In genomic region chr6:153002613-153003293, GRCh38 we compare ENCODE assay signal across 1 cellular context.
TF ChIP-seq lines count a peak whose summit lies in the region.

TSS of gene MTRF1L (minus strand) at chr6:153002709. CDS start at chr6:153002685, 24 bp downstream.

TF ChIP-seq in HepG2, 621 proteins besides CTCF, POLR2A, EP300 and RAD21 (continued from another document and continues in another):
- TF ChIP-seq PRPF4 (IDR thresholded peaks at IDR 0.05; ENCODE audit: low read depth, low read length, poor library complexity, severe bottlenecking) (no peak), ZMAT3 (CRISPR knock-in tag; conservative IDR thresholded peaks at IDR 0.05) (peak; percentile 81), ZMYM2 (CRISPR knock-in tag; IDR thresholded peaks at IDR 0.05) (peak; percentile 48; the same call in 1 of the 2 replicates), CBFB (CRISPR knock-in tag; IDR thresholded peaks at IDR 0.05) (peak; percentile 22; the same call in 1 of the 2 replicates), ZNF563 (CRISPR knock-in tag; IDR thresholded peaks at IDR 0.05) (no peak), ZNF484 (CRISPR knock-in tag; IDR thresholded peaks at IDR 0.05; ENCODE audit: borderline replicate concordance, low read depth) (no peak), ZNF446 (CRISPR knock-in tag; IDR thresholded peaks at IDR 0.05) (no peak), CREB3 (CRISPR knock-in tag; IDR thresholded peaks at IDR 0.05) (no peak), FOXO4 (CRISPR knock-in tag; conservative IDR thresholded peaks at IDR 0.05) (no peak), CCAR2 (optimal IDR thresholded peaks at IDR 0.05; ENCODE audit: low read depth, low read length) (no peak), THAP9 (CRISPR knock-in tag; IDR thresholded peaks at IDR 0.05; ENCODE audit: borderline replicate concordance) (peak; percentile 79; the same call in 1 of the 2 replicates), THAP7 (CRISPR knock-in tag; IDR thresholded peaks at IDR 0.05) (no peak), TERF1 (CRISPR knock-in tag; IDR thresholded peaks at IDR 0.05) (no peak), ZNF143 (CRISPR knock-in tag; IDR thresholded peaks at IDR 0.05) (peak; percentile 20; the same call in 1 of the 2 replicates), BORCS8-MEF2B (CRISPR knock-in tag; IDR thresholded peaks at IDR 0.05) (0 out of 2 replicates have a peak, but pooled peaks have one; percentile 43), DZIP1 (CRISPR knock-in tag; IDR thresholded peaks at IDR 0.05) (no peak), ZNF597 (CRISPR knock-in tag; IDR thresholded peaks at IDR 0.05) (no peak), TRIM24 (CRISPR knock-in tag; IDR thresholded peaks at IDR 0.05) (no peak), MTF1 (CRISPR knock-in tag; IDR thresholded peaks at IDR 0.05) (no peak), RBM22 (optimal IDR thresholded peaks at IDR 0.05; ENCODE audit: low read length) (no peak), ZNF337 (CRISPR knock-in tag; IDR thresholded peaks at IDR 0.05; ENCODE audit: borderline replicate concordance, low read depth) (0 out of 2 replicates have a peak, but pooled peaks have one; percentile 42), ZNF768 (CRISPR knock-in tag; IDR thresholded peaks at IDR 0.05) (peak; percentile 75), KDM1A (CRISPR knock-in tag; IDR thresholded peaks at IDR 0.05) (no peak), HINFP (CRISPR knock-in tag; IDR thresholded peaks at IDR 0.05; ENCODE audit: low read depth) (peak; percentile 84), ZNF598 (CRISPR knock-in tag; IDR thresholded peaks at IDR 0.05; ENCODE audit: borderline replicate concordance) (no peak; the same call in 1 of the 2 replicates), ZNF281 (CRISPR knock-in tag; IDR thresholded peaks at IDR 0.05; ENCODE audit: borderline replicate concordance) (peak; percentile 50; the same call in 1 of the 2 replicates), PBX2 (CRISPR knock-in tag; IDR thresholded peaks at IDR 0.05) (no peak), ZNF234 (CRISPR knock-in tag; conservative IDR thresholded peaks at IDR 0.05) (no peak), ZNF230 (CRISPR knock-in tag; IDR thresholded peaks at IDR 0.05) (no peak), NR2F2 (IDR thresholded peaks at IDR 0.05; ENCODE audit: borderline replicate concordance, low read depth) (no peak), ZNF614 (CRISPR knock-in tag; IDR thresholded peaks at IDR 0.05; ENCODE audit: borderline replicate concordance) (peak; percentile 55; the same call in 1 of the 2 replicates), TFDP1 (CRISPR knock-in tag; IDR thresholded peaks at IDR 0.05; ENCODE audit: borderline replicate concordance) (peak; percentile 83), ZNF570 (CRISPR knock-in tag; IDR thresholded peaks at IDR 0.05; ENCODE audit: borderline replicate concordance) (no peak)
